ENCODE assay signal across 1 cellular context in the genomic region with DNA sequence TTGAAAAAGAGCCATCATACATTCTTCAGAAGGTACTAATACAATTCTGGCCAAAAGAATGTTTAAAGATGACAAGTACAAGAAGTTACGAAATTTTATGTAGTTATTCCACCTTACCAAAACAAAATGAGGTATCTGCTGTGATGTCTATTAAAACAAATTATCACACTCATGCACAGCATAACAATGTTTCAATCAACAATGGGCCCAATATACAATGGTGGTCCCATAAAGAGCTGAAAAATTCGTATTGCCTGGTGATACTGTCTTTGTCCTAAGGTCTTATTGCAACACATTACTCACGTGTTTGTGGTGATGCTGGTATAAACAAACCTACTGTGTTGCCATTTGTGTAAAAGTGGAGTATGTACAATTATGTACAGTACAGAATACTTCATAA.
A peak's percentile ranks its signal among the peaks of the same experiment; 100 is the strongest.
TF ChIP-seq lines count a peak whose summit lies in the region.

No MANE protein-coding gene starts in this region.

TF ChIP-seq in K562, 482 proteins besides CTCF, POLR2A, EP300 and RAD21 (continued from another document):
- TF ChIP-seq ZNF174 (CRISPR knock-in tag; IDR thresholded peaks at IDR 0.05) (no peak), FOXA1 (IDR thresholded peaks at IDR 0.05; ENCODE audit: borderline replicate concordance) (no peak), NFE2L1 (tag; IDR thresholded peaks at IDR 0.05; ENCODE audit: borderline replicate concordance, low read depth) (no peak), ZNF785 (CRISPR knock-in tag; IDR thresholded peaks at IDR 0.05) (no peak), NR3C1 (CRISPR knock-in tag; IDR thresholded peaks at IDR 0.05) (no peak), EHMT2 (IDR thresholded peaks at IDR 0.05) (no peak), CEBPG (CRISPR knock-in tag; IDR thresholded peaks at IDR 0.05) (peak; percentile 38; the same call in 1 of the 2 replicates), CEBPG (tag; conservative IDR thresholded peaks at IDR 0.05 in 1 of 2, IDR thresholded peaks at IDR 0.05 in 1 of 2) (no peak), SRSF9 (IDR thresholded peaks at IDR 0.05; ENCODE audit: borderline replicate concordance, low read depth, low read length) (no peak), MCM3 (IDR thresholded peaks at IDR 0.05) (no peak), ERF (CRISPR knock-in tag; IDR thresholded peaks at IDR 0.05) (no peak), ZNF436 (CRISPR knock-in tag; IDR thresholded peaks at IDR 0.05) (no peak), CEBPB (tag; IDR thresholded peaks at IDR 0.05) (peak; percentile 90), PPARD (CRISPR knock-in tag; IDR thresholded peaks at IDR 0.05) (no peak), JUND (IDR thresholded peaks at IDR 0.05; ENCODE audit: borderline replicate concordance, low read depth, low read length) (no peak), JUND (tag; IDR thresholded peaks at IDR 0.05; ENCODE audit: borderline replicate concordance, low read depth, low read length) (no peak)
- TF ChIP-seq, protein P1, sequence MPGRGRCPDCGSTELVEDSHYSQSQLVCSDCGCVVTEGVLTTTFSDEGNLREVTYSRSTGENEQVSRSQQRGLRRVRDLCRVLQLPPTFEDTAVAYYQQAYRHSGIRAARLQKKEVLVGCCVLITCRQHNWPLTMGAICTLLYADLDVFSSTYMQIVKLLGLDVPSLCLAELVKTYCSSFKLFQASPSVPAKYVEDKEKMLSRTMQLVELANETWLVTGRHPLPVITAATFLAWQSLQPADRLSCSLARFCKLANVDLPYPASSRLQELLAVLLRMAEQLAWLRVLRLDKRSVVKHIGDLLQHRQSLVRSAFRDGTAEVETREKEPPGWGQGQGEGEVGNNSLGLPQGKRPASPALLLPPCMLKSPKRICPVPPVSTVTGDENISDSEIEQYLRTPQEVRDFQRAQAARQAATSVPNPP (IDR thresholded peaks at IDR 0.05; ENCODE audit: borderline replicate concordance, insufficient read depth, insufficient read length), result no peak
